2 cellular contexts compared by ENCODE assay signal in the genomic region with DNA sequence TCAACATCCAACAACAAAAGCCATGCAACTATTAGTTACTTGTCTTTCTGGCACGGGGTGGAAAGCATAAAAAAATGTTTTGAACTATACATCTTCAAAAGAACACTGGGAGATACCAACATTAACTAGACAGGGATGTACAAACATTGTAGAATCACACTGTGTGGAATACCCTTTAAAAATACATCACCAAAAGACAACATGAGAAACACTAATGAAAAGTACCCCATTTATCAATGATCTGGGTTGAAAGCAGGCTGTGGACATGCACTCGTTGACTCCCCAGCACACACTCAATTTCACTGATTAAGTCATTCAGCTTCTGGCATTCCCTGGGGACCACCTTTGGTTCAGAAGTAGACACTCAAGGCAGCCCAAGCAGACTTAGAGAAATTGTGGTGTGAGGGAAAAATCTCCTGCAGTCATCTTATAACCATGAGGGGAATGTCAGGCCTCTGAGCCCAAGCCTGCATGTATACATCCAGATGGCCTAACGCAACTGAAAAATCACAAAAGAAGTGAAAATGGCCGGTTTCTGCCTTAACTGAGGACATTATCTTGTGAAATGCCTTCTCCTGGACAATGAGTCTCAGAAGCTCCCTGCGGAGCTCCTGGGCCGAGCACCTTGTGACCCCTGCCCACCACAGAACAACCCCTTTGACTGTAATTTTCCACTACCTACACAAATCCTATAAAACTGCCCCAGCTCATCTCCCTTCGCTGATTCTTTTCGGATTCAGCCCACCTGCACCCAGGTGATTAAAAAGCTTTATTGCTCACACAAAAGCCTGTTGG.
TF ChIP-seq lines count a peak whose summit lies in the region.

No MANE protein-coding gene starts in this region.

TF ChIP-seq in IMR-90, 13 proteins besides CTCF, POLR2A, EP300 and RAD21:
- TF ChIP-seq FOS (IDR thresholded peaks at IDR 0.05; ENCODE audit: low read depth, low read length) (no peak), BHLHE40 (IDR thresholded peaks at IDR 0.05; ENCODE audit: low read depth, low read length) (no peak), MAFK (IDR thresholded peaks at IDR 0.05; ENCODE audit: low read depth, low read length) (no peak), RCOR1 (IDR thresholded peaks at IDR 0.05; ENCODE audit: insufficient replicate concordance, low read length) (no peak)
- TF ChIP-seq, protein P1, sequence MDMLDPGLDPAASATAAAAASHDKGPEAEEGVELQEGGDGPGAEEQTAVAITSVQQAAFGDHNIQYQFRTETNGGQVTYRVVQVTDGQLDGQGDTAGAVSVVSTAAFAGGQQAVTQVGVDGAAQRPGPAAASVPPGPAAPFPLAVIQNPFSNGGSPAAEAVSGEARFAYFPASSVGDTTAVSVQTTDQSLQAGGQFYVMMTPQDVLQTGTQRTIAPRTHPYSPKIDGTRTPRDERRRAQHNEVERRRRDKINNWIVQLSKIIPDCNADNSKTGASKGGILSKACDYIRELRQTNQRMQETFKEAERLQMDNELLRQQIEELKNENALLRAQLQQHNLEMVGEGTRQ (IDR thresholded peaks at IDR 0.05; ENCODE audit: low read depth, low read length), result no peak

TF ChIP-seq in H1, 55 proteins besides CTCF, POLR2A, EP300 and RAD21:
- TF ChIP-seq JUND (IDR thresholded peaks at IDR 0.05; ENCODE audit: low read length), result no peak
- no peak for TF ChIP-seq BRCA1 (IDR thresholded peaks at IDR 0.05; ENCODE audit: low read depth, low read length)
- TF ChIP-seq POU5F1 (IDR thresholded peaks at IDR 0.05; ENCODE audit: low read depth, low read length), result no peak
- no peak for TF ChIP-seq RXRA (IDR thresholded peaks at IDR 0.05; ENCODE audit: insufficient read depth, low read depth, low read length)
- no peak for TF ChIP-seq MAFK (IDR thresholded peaks at IDR 0.05; ENCODE audit: low read depth, low read length)
- TF ChIP-seq CEBPB (IDR thresholded peaks at IDR 0.05; ENCODE audit: low read depth, low read length), result no peak
- no peak for TF ChIP-seq HDAC6 (IDR thresholded peaks at IDR 0.05; ENCODE audit: low read depth, low read length)
- TF ChIP-seq NANOG (IDR thresholded peaks at IDR 0.05; ENCODE audit: insufficient read depth, low read depth, low read length, poor library complexity, severe bottlenecking), result no peak
